1 cellular context compared by ENCODE assay signal in genomic region chr16:75251280-75252048, GRCh38.
TF ChIP-seq lines count a peak whose summit lies in the region.

Gene BCAR1 (minus strand): TSS chr16:75251624. CDS start chr16:75251482, 142 bp downstream.

TF ChIP-seq in HepG2, 621 proteins besides CTCF, POLR2A, EP300 and RAD21 (continued from another document and continues in another):
- no peak for TF ChIP-seq GPBP1L1 (CRISPR knock-in tag; IDR thresholded peaks at IDR 0.05)
- TF ChIP-seq PHF21A (CRISPR knock-in tag; IDR thresholded peaks at IDR 0.05), result no peak
- no peak for TF ChIP-seq CEBPG (CRISPR knock-in tag; IDR thresholded peaks at IDR 0.05)
- TF ChIP-seq ZNF660 (CRISPR knock-in tag; IDR thresholded peaks at IDR 0.05; ENCODE audit: borderline replicate concordance, low read depth), result no peak
- TF ChIP-seq GATAD1 (CRISPR knock-in tag; IDR thresholded peaks at IDR 0.05), result peak; percentile 10; the same call in 1 of the 2 replicates
- no peak for TF ChIP-seq HNF1A (IDR thresholded peaks at IDR 0.05; ENCODE audit: low read depth)
- TF ChIP-seq HNF1A (CRISPR knock-in tag; IDR thresholded peaks at IDR 0.05; ENCODE audit: borderline replicate concordance), result 0 out of 2 replicates have a peak, but pooled peaks have one; percentile 50
- TF ChIP-seq ZNF597 (CRISPR knock-in tag; IDR thresholded peaks at IDR 0.05), result no peak
- TF ChIP-seq SOX6 (IDR thresholded peaks at IDR 0.05), result no peak
- TF ChIP-seq SOX6 (CRISPR knock-in tag; IDR thresholded peaks at IDR 0.05), result no peak
- 0 out of 2 replicates have a peak, but pooled peaks have one; percentile 0 for TF ChIP-seq MIXL1 (CRISPR knock-in tag; IDR thresholded peaks at IDR 0.05)
- TF ChIP-seq SP2 (CRISPR knock-in tag; IDR thresholded peaks at IDR 0.05), result no peak
- no peak for TF ChIP-seq ZNF775 (CRISPR knock-in tag; IDR thresholded peaks at IDR 0.05; ENCODE audit: borderline replicate concordance)
- no peak for TF ChIP-seq ZBTB37 (CRISPR knock-in tag; IDR thresholded peaks at IDR 0.05)
- TF ChIP-seq ZNF224 (CRISPR knock-in tag; IDR thresholded peaks at IDR 0.05), result 0 out of 2 replicates have a peak, but pooled peaks have one; percentile 7
- TF ChIP-seq THAP7 (CRISPR knock-in tag; IDR thresholded peaks at IDR 0.05), result 0 out of 2 replicates have a peak, but pooled peaks have one; percentile 34
- 0 out of 2 replicates have a peak, but pooled peaks have one; percentile 42 for TF ChIP-seq ZMYM3 (CRISPR knock-in tag; IDR thresholded peaks at IDR 0.05)
- no peak for TF ChIP-seq JUND (CRISPR knock-in tag; IDR thresholded peaks at IDR 0.05)
- 0 out of 2 replicates have a peak, but pooled peaks have one; percentile 46 for TF ChIP-seq SMAD1 (CRISPR knock-in tag; IDR thresholded peaks at IDR 0.05; ENCODE audit: borderline replicate concordance, low read depth)
- TF ChIP-seq ZNF609 (CRISPR knock-in tag; IDR thresholded peaks at IDR 0.05; ENCODE audit: borderline replicate concordance), result no peak
- TF ChIP-seq AHDC1 (CRISPR knock-in tag; IDR thresholded peaks at IDR 0.05; ENCODE audit: borderline replicate concordance), result no peak; the same call in 1 of the 2 replicates
